Comparison of ENCODE assay signal across 9 cellular contexts in genomic region chr3:183252108-183252782, GRCh38. TPM values are rescaled to one million over a fixed set of nuclear protein-coding genes. Genes with fewer than 3 reads are reported as not detected.
DNase-seq lines count a peak whose midpoint lies in the region; ATAC-seq, FAIRE-seq and TF ChIP-seq lines count a peak whose summit lies in the region.
"Had no signal": no experiment of that assay in that cellular context is flagged by ENCODE, and none has a peak within 500 bp of the region (broad histone marks: within the 10 kb centered on the region; RNA-seq: fewer than 3 reads in every experiment).

No MANE protein-coding gene starts in this region.

- no peak overlapping the region for H2BK15ac ChIP-seq in H9 (ENCODE audit: low read depth, low read length)

- no peak for DNase-seq in H9
- DNase-seq in WTC11 (ENCODE audit: low spot score), result no peak
- DNase-seq in erythroblast (lab: John Stamatoyannopoulos, UW), result peak; percentile 12 to 35
- DNase-seq in pancreas, result no peak
- DNase-seq in HTR-8/SVneo (ENCODE audit: insufficient read length, low spot score), result no peak
- no peak for DNase-seq in AG08395 (ENCODE audit: low spot score)
- DNase-seq in anterior cingulate cortex (lab: John Stamatoyannopoulos, UW), result no peak
- no peak for DNase-seq in activated CD4-positive, alpha-beta T cell treated with anti-CD3 and anti-CD28 coated beads, Interleukin-2, amount 50 U/mL, for 1 hour
- DNase-seq: effector CD4-positive, alpha-beta T cell had no signal

- no peak overlapping the region for H2BK5ac ChIP-seq in H9 (ENCODE audit: insufficient read length, low read length)

- no peak for TF ChIP-seq POLR2A in erythroblast (IDR thresholded peaks at IDR 0.05; ENCODE audit: low read length)

- H3K9ac ChIP-seq in H9 (ENCODE audit: extremely low read depth, insufficient read length, low read length), result no peak overlapping the region

- no peak overlapping the region for H2AK5ac ChIP-seq in H9 (ENCODE audit: insufficient read length, low read length)

- no peak overlapping the region for H4K5ac ChIP-seq in H9 (ENCODE audit: insufficient read length, low read depth, low read length)

- H3K4me3 Mint-ChIP-seq in H9 (peak overlapping the region; percentile 67 to 79), WTC11 (peak overlapping the region; percentile 64)

- H3K23ac ChIP-seq in H9 (ENCODE audit: insufficient read length, low read depth, low read length), result no peak overlapping the region

- H3K14ac ChIP-seq in H9 (ENCODE audit: insufficient read depth, low read length), result no peak overlapping the region

- H2BK20ac ChIP-seq in H9 (ENCODE audit: low read depth, low read length, poor library complexity, severe bottlenecking), result no peak overlapping the region

- H2BK120ac ChIP-seq in H9 (ENCODE audit: low read depth, low read length, poor library complexity, severe bottlenecking), result no peak overlapping the region

- no peak overlapping the region for H2AFZ ChIP-seq in H9 (ENCODE audit: low read length)

- no peaks in the 10 kb centered on the region for H3K79me2 ChIP-seq in H9 (ENCODE audit: insufficient read depth, low read length)

- H3K27me3 Mint-ChIP-seq in H9 (ENCODE audit: low read depth) (peaks cover 19% of the 10 kb centered on the region), WTC11 (ENCODE audit: low read depth) (peaks cover 36% of the 10 kb centered on the region)

- H3K9me3 Mint-ChIP-seq in H9 (no peaks in the 10 kb centered on the region), WTC11 (no peaks in the 10 kb centered on the region)

- POLR2A ChIA-PET in WTC11 (lab: Charles Lee), result no interaction called here

- intact Hi-C loops in pancreas (cut with DNase I), result loop anchor here in 1 of 3 donors (5.0 kb wide), 1 partner anchor 130 kb away; no protein-coding TSS in a partner anchor

- CTCF ChIA-PET in WTC11 (lab: Charles Lee), result interaction anchor here (1.1 kb wide), 1 partner anchor 72 kb away, joined by 3 read pairs; no protein-coding TSS in a partner anchor

- H3K4me1 Mint-ChIP-seq in H9, result peaks cover 29 to 32% of the 10 kb centered on the region in 2 experiments
- H3K4me1 Mint-ChIP-seq in WTC11, result peaks cover 28% of the 10 kb centered on the region

- peak overlapping the region; percentile 94 for H3K4me2 ChIP-seq in H9 (ENCODE audit: insufficient read depth, insufficient read length, low read length)

- H4K20me1 ChIP-seq in H9 (ENCODE audit: control insufficient read depth, insufficient read depth, insufficient read length), result no peaks in the 10 kb centered on the region

- no CpG with 5 or more reads among the region's 5 CpGs for WGBS in H9 (ENCODE audit: extremely low coverage, insufficient read length, low lambda C conversion rate)
- WGBS in pancreas, 2 donors, result 67 to 79% methylated on average over 5 of the region's 5 CpGs

- no peak for FAIRE-seq in pancreas (lab: Jason Lieb, UNC)
- no peak for FAIRE-seq in HTR-8/SVneo (lab: Jason Lieb, UNC)

- H3K27me3 ChIP-seq in H9 (ENCODE audit: insufficient read depth, low read length) (peaks cover 10% of the 10 kb centered on the region; the same call in 1 of the 2 replicates), pancreas (no peaks in the 10 kb centered on the region)

- peaks cover 20% of the 10 kb centered on the region for H3K23me2 ChIP-seq in H9 (ENCODE audit: insufficient read length, low read depth, low read length, poor library complexity, severe bottlenecking)

- no peak overlapping the region for H3K4ac ChIP-seq in H9 (ENCODE audit: low read depth, low read length)

- no peaks in the 10 kb centered on the region for H3K36me3 ChIP-seq in pancreas

- no peaks in the 10 kb centered on the region for H3K36me3 Mint-ChIP-seq in H9 (ENCODE audit: insufficient read depth in 1 of 3, low read depth in 3 of 3)
- no peaks in the 10 kb centered on the region for H3K36me3 Mint-ChIP-seq in WTC11

- no peak overlapping the region for H3K56ac ChIP-seq in H9 (ENCODE audit: insufficient read length, low read depth, low read length)

- H3K4me1 ChIP-seq in H9 (ENCODE audit: insufficient read depth, low read length) (peaks cover 12% of the 10 kb centered on the region; the same call in 1 of the 2 replicates), pancreas (peaks cover 0 to 8% (median 0%) of the 10 kb centered on the region in 3 donors)

- TF ChIP-seq CTCF in H9 (conservative IDR thresholded peaks at IDR 0.05), result no peak
- no peak for TF ChIP-seq CTCF in WTC11 (IDR thresholded peaks at IDR 0.05)
- TF ChIP-seq CTCF in pancreas (IDR thresholded peaks at IDR 0.05), result no peak

- H3K27ac Mint-ChIP-seq in H9 (no peak overlapping the region), WTC11 (no peak overlapping the region)

- H3K9me3 ChIP-seq in H9 (ENCODE audit: control insufficient read depth, low read depth, low read length), result no peaks in the 10 kb centered on the region
- no peaks in the 10 kb centered on the region for H3K9me3 ChIP-seq in pancreas

- no peak overlapping the region for H4K91ac ChIP-seq in H9 (ENCODE audit: insufficient read length, low read depth, low read length)

- H4K8ac ChIP-seq in H9 (replicated peaks; ENCODE audit: insufficient read length, low read depth, low read length), result no peak overlapping the region

- H3K27ac ChIP-seq in H9 (ENCODE audit: insufficient read length, low read depth, low read length) (no peak overlapping the region), pancreas (peak overlapping the region; percentile 88 to 97 (median 92))

- ATAC-seq in WTC11 (no peak), pancreas (no peak)

- H3K4me3 ChIP-seq in pancreas, result peak overlapping the region in 3 of 4 donors; percentile 71 to 91 (median 85)

- no peak overlapping the region for H3K18ac ChIP-seq in H9 (ENCODE audit: insufficient read length, low read depth, low read length)

- H2BK12ac ChIP-seq in H9 (ENCODE audit: insufficient read length, low read depth, low read length), result no peak overlapping the region

- H3K79me1 ChIP-seq in H9 (ENCODE audit: insufficient read depth, low read depth, low read length, poor library complexity, severe bottlenecking), result no peaks in the 10 kb centered on the region

- no peak overlapping the region for H3T11ph ChIP-seq in H9 (ENCODE audit: low read length)

TF ChIP-seq in WTC11, 78 proteins besides CTCF, POLR2A, EP300 and RAD21:
- TF ChIP-seq E2F4 (CRISPR knock-in tag; IDR thresholded peaks at IDR 0.05; ENCODE audit: borderline replicate concordance, low read depth) (no peak), STAT6 (CRISPR knock-in tag; conservative IDR thresholded peaks at IDR 0.05; ENCODE audit: low read depth) (no peak), ZNF121 (CRISPR knock-in tag; IDR thresholded peaks at IDR 0.05) (peak; percentile 76; the same call in 1 of the 2 replicates), ESRRA (CRISPR knock-in tag; IDR thresholded peaks at IDR 0.05; ENCODE audit: borderline replicate concordance) (no peak), ZNF219 (CRISPR knock-in tag; IDR thresholded peaks at IDR 0.05; ENCODE audit: borderline replicate concordance) (no peak)

RNA-seq across cellular contexts. Expression of gene B3GNT5, which starts 0.8 kb away (rescaled TPM):
- total RNA-seq in H9 (2021), result 7.3 and 7.6 TPM in 2 replicates
- 6.8 to 7.7 TPM (median 7.3 TPM) in 3 replicates for total RNA-seq in WTC11 (2021)
- 10 to 100 TPM in 2 of 6 donors, 1 to 10 TPM in 4; 5.0 to 13.7 (median 5.6) TPM for total RNA-seq in pancreas
- polyA plus RNA-seq in pancreas, result 1 to 10 TPM; 3.0 to 5.2 TPM

Comparison
In these comparisons a context has a peak if more than half of its experiments do, and no peak if none do; other contexts are left out.
1. DNase-seq: peak in erythroblast (2 of 2); none in H9 (single experiment), WTC11 (single experiment), pancreas (0 of 6), HTR-8/SVneo (single experiment), AG08395 (single experiment), anterior cingulate cortex (0 of 58) and activated CD4-positive, alpha-beta T cell treated with anti-CD3 and anti-CD28 coated beads, Interleukin-2, amount 50 U/mL, for 1 hour (single experiment).